12 cellular contexts compared by ENCODE assay signal in genomic region chr3:53696401-53697172, GRCh38.
DNase-seq lines count a peak whose midpoint lies in the region; ATAC-seq and TF ChIP-seq lines count a peak whose summit lies in the region.
"Had no signal": no experiment of that assay in that cellular context is flagged by ENCODE, and none has a peak within 500 bp of the region (broad histone marks: within the 10 kb centered on the region; RNA-seq: fewer than 3 reads in every experiment).

No MANE protein-coding gene starts in this region.

- H3K27ac Mint-ChIP-seq in H9: no peak overlapping the region
- H3K27ac Mint-ChIP-seq in progenitor cell of endocrine pancreas: peak overlapping the region; percentile 3
- H3K27ac Mint-ChIP-seq in CD4-positive, alpha-beta memory T cell: no peak overlapping the region
- H3K27ac Mint-ChIP-seq: natural killer cell had no signal

- no peak overlapping the region for H2BK15ac ChIP-seq in H9 (ENCODE audit: low read depth, low read length)

- H3K4me1 ChIP-seq in H9 (ENCODE audit: insufficient read depth, low read length): no peaks in the 10 kb centered on the region
- H3K4me1 ChIP-seq in OCI-LY3 (ENCODE audit: low read length): peaks cover 10% of the 10 kb centered on the region
- H3K4me1 ChIP-seq in Peyer's patch: no peaks in the 10 kb centered on the region
- H3K4me1 ChIP-seq in CD4-positive, alpha-beta memory T cell (ENCODE audit: insufficient read depth, low read length): no peaks in the 10 kb centered on the region

- H4K5ac ChIP-seq in H9 (ENCODE audit: insufficient read length, low read depth, low read length): no peak overlapping the region

- H2BK120ac ChIP-seq in H9 (ENCODE audit: low read depth, low read length, poor library complexity, severe bottlenecking): no peak overlapping the region

- TF ChIP-seq CTCF in H9 (conservative IDR thresholded peaks at IDR 0.05) (peak; percentile 33; the same call in 1 of the 3 replicates), OCI-LY3 (IDR thresholded peaks at IDR 0.05; ENCODE audit: low read depth, low read length) (0 out of 2 replicates have a peak, but pooled peaks have one; percentile 11), progenitor cell of endocrine pancreas (IDR thresholded peaks at IDR 0.05; ENCODE audit: unreplicated experiment) (no peak), Peyer's patch (IDR thresholded peaks at IDR 0.05) (no peak)

- H4K91ac ChIP-seq in H9 (ENCODE audit: insufficient read length, low read depth, low read length): no peak overlapping the region

- ATAC-seq in Right ventricle myocardium superior (ENCODE audit: poor library complexity): peak; percentile 69

- no peak overlapping the region for H3K23ac ChIP-seq in H9 (ENCODE audit: insufficient read length, low read depth, low read length)

- H4K8ac ChIP-seq in H9 (replicated peaks; ENCODE audit: insufficient read length, low read depth, low read length): no peak overlapping the region

- H3K36me3 Mint-ChIP-seq in H9 (ENCODE audit: insufficient read depth in 1 of 3, low read depth in 3 of 3) (no peaks in the 10 kb centered on the region), progenitor cell of endocrine pancreas (ENCODE audit: insufficient read depth) (no peaks in the 10 kb centered on the region)
- no peaks in the 10 kb centered on the region for H3K36me3 Mint-ChIP-seq in CD4-positive, alpha-beta memory T cell
- H3K36me3 Mint-ChIP-seq: natural killer cell had no signal

- H3K14ac ChIP-seq in H9 (ENCODE audit: insufficient read depth, low read length): no peak overlapping the region

- no peak overlapping the region for H3K4ac ChIP-seq in H9 (ENCODE audit: low read depth, low read length)

- H3K23me2 ChIP-seq in H9 (ENCODE audit: insufficient read length, low read depth, low read length, poor library complexity, severe bottlenecking): no peaks in the 10 kb centered on the region

- no peak for DNase-seq in H9
- no peak for DNase-seq in Right ventricle myocardium superior
- DNase-seq in progenitor cell of endocrine pancreas (ENCODE audit: low spot score, unreplicated experiment): no peak
- DNase-seq in Peyer's patch: no peak
- no peak for DNase-seq in CD4-positive, alpha-beta memory T cell
- DNase-seq in HuH-7 (ENCODE audit: low spot score): no peak
- DNase-seq: activated naive CD4-positive, alpha-beta T cell; COR-L47; natural killer cell; NCI-H1092 treated with DMSO at 0.1 percent for 48 hours; NCI-H526 treated with DMSO at 0.1 percent for 48 hours had no signal

- H3K4me2 ChIP-seq in H9 (ENCODE audit: insufficient read depth, insufficient read length, low read length) (no peak overlapping the region), OCI-LY3 (ENCODE audit: low read length) (no peak overlapping the region)

- H3T11ph ChIP-seq in H9 (ENCODE audit: low read length): no peak overlapping the region

- no peak overlapping the region for H3K4me3 Mint-ChIP-seq in H9
- H3K4me3 Mint-ChIP-seq in progenitor cell of endocrine pancreas (ENCODE audit: low read depth): no peak overlapping the region
- no peak overlapping the region for H3K4me3 Mint-ChIP-seq in CD4-positive, alpha-beta memory T cell
- H3K4me3 Mint-ChIP-seq: natural killer cell had no signal

- H3K79me1 ChIP-seq in H9 (ENCODE audit: insufficient read depth, low read depth, low read length, poor library complexity, severe bottlenecking): no peaks in the 10 kb centered on the region

- H3K27ac ChIP-seq in H9 (ENCODE audit: insufficient read length, low read depth, low read length) (no peak overlapping the region), OCI-LY3 (ENCODE audit: low read length) (no peak overlapping the region), Peyer's patch (no peak overlapping the region)
- no peak overlapping the region for H3K27ac ChIP-seq in CD4-positive, alpha-beta memory T cell (ENCODE audit: low read depth, low read length)

- H2AFZ ChIP-seq in H9 (ENCODE audit: low read length): no peak overlapping the region
- no peak overlapping the region for H2AFZ ChIP-seq in OCI-LY3 (ENCODE audit: low read depth, low read length)

- no peak overlapping the region for H2AK5ac ChIP-seq in H9 (ENCODE audit: insufficient read length, low read length)

- H3K27me3 Mint-ChIP-seq in H9 (ENCODE audit: low read depth): peaks cover 5% of the 10 kb centered on the region
- peaks cover 34% of the 10 kb centered on the region for H3K27me3 Mint-ChIP-seq in progenitor cell of endocrine pancreas
- peaks cover 3 to 15% of the 10 kb centered on the region in 2 donors for H3K27me3 Mint-ChIP-seq in CD4-positive, alpha-beta memory T cell

- WGBS in H9 (ENCODE audit: extremely low coverage, insufficient read length, low lambda C conversion rate): no CpG with 5 or more reads among the region's 4 CpGs

- no peaks in the 10 kb centered on the region for H3K9me3 ChIP-seq in H9 (ENCODE audit: control insufficient read depth, low read depth, low read length)
- no peaks in the 10 kb centered on the region for H3K9me3 ChIP-seq in OCI-LY3 (ENCODE audit: insufficient read depth, low read length)
- H3K9me3 ChIP-seq in Peyer's patch: no peaks in the 10 kb centered on the region
- H3K9me3 ChIP-seq in CD4-positive, alpha-beta memory T cell (ENCODE audit: control insufficient read depth in 1 of 2, low read length in 2 of 2): no peaks in the 10 kb centered on the region

- intact Hi-C loops in Right ventricle myocardium superior (cut with DNase I): no loop called here
- intact Hi-C loops in CD4-positive, alpha-beta memory T cell (cut with micrococcal nuclease): no loop called here

- H3K27me3 ChIP-seq in H9 (ENCODE audit: insufficient read depth, low read length) (no peaks in the 10 kb centered on the region), OCI-LY3 (ENCODE audit: low read depth, low read length) (no peaks in the 10 kb centered on the region; the same call in 1 of the 2 replicates), Peyer's patch (no peaks in the 10 kb centered on the region)
- H3K27me3 ChIP-seq in CD4-positive, alpha-beta memory T cell (ENCODE audit: insufficient read depth, low read length): no peaks in the 10 kb centered on the region

- H3K9ac ChIP-seq in H9 (ENCODE audit: extremely low read depth, insufficient read length, low read length) (no peak overlapping the region), OCI-LY3 (ENCODE audit: low read length) (no peak overlapping the region)

- H2BK5ac ChIP-seq in H9 (ENCODE audit: insufficient read length, low read length): no peak overlapping the region

- H2BK20ac ChIP-seq in H9 (ENCODE audit: low read depth, low read length, poor library complexity, severe bottlenecking): no peak overlapping the region

- H3K36me3 ChIP-seq in OCI-LY3 (replicated peaks; ENCODE audit: low read depth, low read length): no peaks in the 10 kb centered on the region
- H3K36me3 ChIP-seq in Peyer's patch: no peaks in the 10 kb centered on the region
- no peaks in the 10 kb centered on the region for H3K36me3 ChIP-seq in CD4-positive, alpha-beta memory T cell (ENCODE audit: insufficient read depth, low read length)

- H3K56ac ChIP-seq in H9 (ENCODE audit: insufficient read length, low read depth, low read length): no peak overlapping the region

- H3K9me3 Mint-ChIP-seq in H9 (no peaks in the 10 kb centered on the region; a peak in 1 of 5 replicates), progenitor cell of endocrine pancreas (ENCODE audit: low read depth) (no peaks in the 10 kb centered on the region)
- peaks cover 0 to 2% (median 0%) of the 10 kb centered on the region in 8 donors for H3K9me3 Mint-ChIP-seq in CD4-positive, alpha-beta memory T cell
- H3K9me3 Mint-ChIP-seq: natural killer cell had no signal

- no peak overlapping the region for H2BK12ac ChIP-seq in H9 (ENCODE audit: insufficient read length, low read depth, low read length)

- H3K4me3 ChIP-seq in OCI-LY3 (ENCODE audit: low read length) (no peak overlapping the region), Peyer's patch (no peak overlapping the region)
- no peak overlapping the region for H3K4me3 ChIP-seq in CD4-positive, alpha-beta memory T cell (ENCODE audit: low read length in 2 of 2)

- no peaks in the 10 kb centered on the region for H4K20me1 ChIP-seq in H9 (ENCODE audit: control insufficient read depth, insufficient read depth, insufficient read length)
- no peaks in the 10 kb centered on the region for H4K20me1 ChIP-seq in OCI-LY3 (ENCODE audit: insufficient read depth, low read length)

- no peak for TF ChIP-seq POLR2A in Peyer's patch (IDR thresholded peaks at IDR 0.05)

- no peak overlapping the region for H3K18ac ChIP-seq in H9 (ENCODE audit: insufficient read length, low read depth, low read length)

- CTCF ChIA-PET in CD4-positive, alpha-beta memory T cell (lab: Charles Lee; ENCODE audit: partially characterized antibody): interaction anchor here (0.6 to 1.4 kb wide), 2 partner anchors 12 to 13 kb away, joined by 3 read pairs; no protein-coding TSS in a partner anchor

- POLR2A ChIA-PET in CD4-positive, alpha-beta memory T cell (lab: Charles Lee; ENCODE audit: partially characterized antibody): no interaction called here

- H3K79me2 ChIP-seq in H9 (ENCODE audit: insufficient read depth, low read length) (no peaks in the 10 kb centered on the region), OCI-LY3 (ENCODE audit: low read length) (no peaks in the 10 kb centered on the region)

- H3K4me1 Mint-ChIP-seq in H9 (peaks cover 3 to 5% of the 10 kb centered on the region in 2 experiments; a peak in 2 of 4 replicates), progenitor cell of endocrine pancreas (ENCODE audit: low read depth) (peaks cover 5% of the 10 kb centered on the region)
- peaks cover 0 to 2% (median 0%) of the 10 kb centered on the region in 4 donors for H3K4me1 Mint-ChIP-seq in CD4-positive, alpha-beta memory T cell

Comparison
In these comparisons a context has a peak if more than half of its experiments do, and no peak if none do; other contexts are left out.
1. CTCF ChIP-seq: peak in H9 (single experiment) and OCI-LY3 (single experiment); none in progenitor cell of endocrine pancreas (single experiment) and Peyer's patch (0 of 6).